In the genomic region with DNA sequence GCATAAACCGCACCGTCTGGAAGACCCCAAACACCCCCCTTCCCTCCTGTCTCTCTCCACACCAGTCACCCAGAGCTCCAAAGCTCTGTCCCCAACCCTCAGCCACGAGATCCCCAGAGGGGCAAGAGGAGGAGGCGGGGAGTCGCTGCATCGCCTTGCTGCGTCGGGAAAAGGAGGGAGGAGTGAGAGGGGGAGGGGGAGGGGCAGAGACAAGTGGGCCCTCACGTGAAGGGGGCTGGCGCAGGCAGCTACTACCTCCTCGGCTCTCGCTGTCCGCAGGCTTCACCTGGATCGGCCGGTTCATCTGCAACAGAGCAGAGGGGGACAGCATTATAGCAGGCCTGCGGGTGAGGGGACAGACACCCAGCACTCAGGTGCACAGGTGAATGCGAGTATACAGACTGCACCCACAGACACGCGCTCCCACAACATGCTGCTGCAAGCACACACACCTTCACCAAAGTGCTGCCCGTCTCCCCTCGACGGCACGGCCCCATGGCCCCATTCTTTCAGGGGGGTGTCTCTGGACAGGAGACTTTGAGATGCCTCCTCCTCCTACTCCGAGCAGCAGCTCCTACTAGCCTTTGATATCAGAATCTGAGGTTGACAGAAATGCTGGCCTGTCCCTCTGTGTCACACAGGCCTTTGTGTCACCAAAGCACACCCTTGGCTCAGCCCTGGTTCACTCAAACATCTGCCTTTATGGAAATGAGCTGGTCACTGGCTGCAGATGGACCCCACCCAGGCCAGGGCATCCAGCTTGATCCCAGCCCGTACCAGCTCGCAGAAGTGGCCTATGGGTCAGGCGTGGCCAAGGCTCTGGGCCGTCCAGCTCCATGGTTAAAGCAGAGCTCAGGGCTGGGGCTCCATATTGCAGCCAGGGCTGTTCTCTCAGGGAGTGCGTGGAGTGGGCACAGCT, we compare ENCODE assay signal across 1 cellular context.
TF ChIP-seq lines count a peak whose summit lies in the region.

No MANE protein-coding gene starts in this region.

TF ChIP-seq in GM23338, 12 proteins besides CTCF, POLR2A, EP300 and RAD21:
- TF ChIP-seq REST (IDR thresholded peaks at IDR 0.05; ENCODE audit: unreplicated experiment) (no peak), NANOG (IDR thresholded peaks at IDR 0.05; ENCODE audit: borderline replicate concordance) (no peak), EZH2 (IDR thresholded peaks at IDR 0.05; ENCODE audit: low read depth, unreplicated experiment) (no peak), STAT1 (IDR thresholded peaks at IDR 0.05; ENCODE audit: unreplicated experiment) (no peak), ZNF462 (CRISPR knock-in tag; IDR thresholded peaks at IDR 0.05) (no peak), EZH2phosphoT487 (IDR thresholded peaks at IDR 0.05; ENCODE audit: unreplicated experiment) (no peak), CREB1 (CRISPR knock-in tag; IDR thresholded peaks at IDR 0.05; ENCODE audit: low read depth) (no peak), POLR2AphosphoS5 (IDR thresholded peaks at IDR 0.05; ENCODE audit: low read depth) (no peak), ZNF331 (CRISPR knock-in tag; IDR thresholded peaks at IDR 0.05; ENCODE audit: low read depth) (no peak), ZNF114 (CRISPR knock-in tag; IDR thresholded peaks at IDR 0.05) (no peak), JUNB (IDR thresholded peaks at IDR 0.05; ENCODE audit: unreplicated experiment) (no peak)
- TF ChIP-seq, protein P1, sequence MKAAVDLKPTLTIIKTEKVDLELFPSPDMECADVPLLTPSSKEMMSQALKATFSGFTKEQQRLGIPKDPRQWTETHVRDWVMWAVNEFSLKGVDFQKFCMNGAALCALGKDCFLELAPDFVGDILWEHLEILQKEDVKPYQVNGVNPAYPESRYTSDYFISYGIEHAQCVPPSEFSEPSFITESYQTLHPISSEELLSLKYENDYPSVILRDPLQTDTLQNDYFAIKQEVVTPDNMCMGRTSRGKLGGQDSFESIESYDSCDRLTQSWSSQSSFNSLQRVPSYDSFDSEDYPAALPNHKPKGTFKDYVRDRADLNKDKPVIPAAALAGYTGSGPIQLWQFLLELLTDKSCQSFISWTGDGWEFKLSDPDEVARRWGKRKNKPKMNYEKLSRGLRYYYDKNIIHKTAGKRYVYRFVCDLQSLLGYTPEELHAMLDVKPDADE (IDR thresholded peaks at IDR 0.05): no peak
